ENCODE assay signal across 8 cellular contexts in the genomic region with DNA sequence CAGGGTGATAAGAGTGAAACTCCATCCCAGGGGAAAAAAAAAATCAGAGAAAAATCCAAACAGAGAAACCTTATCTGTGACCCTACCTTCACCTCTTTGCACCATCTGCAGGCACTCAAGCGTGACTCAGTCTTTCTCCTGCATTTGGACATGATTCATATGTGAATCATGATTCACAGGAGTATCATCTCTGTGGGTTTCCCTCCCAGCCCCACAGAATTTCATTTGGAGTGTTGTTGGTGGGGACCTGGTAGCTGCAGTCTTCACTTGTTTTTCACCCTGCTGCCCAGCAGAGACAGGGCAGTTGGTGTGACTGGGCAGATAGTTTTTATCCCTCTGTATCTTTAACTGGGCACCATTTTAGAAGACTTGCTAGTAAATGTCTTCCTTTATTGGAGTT.
A peak's percentile ranks its signal among the peaks of the same experiment; 100 is the strongest.
DNase-seq lines count a peak whose midpoint lies in the region; ATAC-seq lines count a peak whose summit lies in the region.

No MANE protein-coding gene starts in this region.

- peak; percentile 99 for ATAC-seq in stimulated activated naive CD8-positive, alpha-beta T cell treated with anti-CD3 and anti-CD28 coated beads, Interleukin-15, amount 100 ng/mL, for 72 hours
- no peak for ATAC-seq in GM21447 (IDR thresholded peaks at IDR 0.05; ENCODE audit: unreplicated experiment)
- no peak for ATAC-seq in HG03045 (IDR thresholded peaks at IDR 0.05; ENCODE audit: unreplicated experiment)

- peak; percentile 7 for DNase-seq in CD1c-positive myeloid dendritic cell (ENCODE audit: extremely low spot score)
- peak; percentile 80 for DNase-seq in MG63
- DNase-seq in activated T-cell treated with anti-CD3 and anti-CD28 coated beads, Interleukin-2, amount 50 U/mL, for 24 hours: peak; percentile 48
- peak; percentile 87 for DNase-seq in kidney glomerular epithelial cell (lab: John Stamatoyannopoulos, UW)
- peak; percentile 44 to 66 for DNase-seq in stimulated activated naive CD8-positive, alpha-beta T cell treated with anti-CD3 and anti-CD28 coated beads, Interleukin-15, amount 100 ng/mL, for 72 hours
- DNase-seq in NCI-H345 (lab: John Stamatoyannopoulos, UW): no peak

- H3K9me3 Mint-ChIP-seq in activated T-cell treated with anti-CD3 and anti-CD28 coated beads, Interleukin-2, amount 50 U/mL, for 24 hours: no peaks in the 10 kb centered on the region
- no peaks in the 10 kb centered on the region for H3K9me3 Mint-ChIP-seq in stimulated activated naive CD8-positive, alpha-beta T cell treated with anti-CD3 and anti-CD28 coated beads, Interleukin-15, amount 100 ng/mL, for 72 hours

- peak overlapping the region; percentile 83 for H3K27ac Mint-ChIP-seq in activated T-cell treated with anti-CD3 and anti-CD28 coated beads, Interleukin-2, amount 50 U/mL, for 24 hours
- no peak overlapping the region for H3K27ac Mint-ChIP-seq in stimulated activated naive CD8-positive, alpha-beta T cell treated with anti-CD3 and anti-CD28 coated beads, Interleukin-15, amount 100 ng/mL, for 72 hours

- H3K36me3 Mint-ChIP-seq in activated T-cell treated with anti-CD3 and anti-CD28 coated beads, Interleukin-2, amount 50 U/mL, for 24 hours (ENCODE audit: low read depth): peaks cover 82% of the 10 kb centered on the region

- peak overlapping the region; percentile 37 for H3K4me3 Mint-ChIP-seq in activated T-cell treated with anti-CD3 and anti-CD28 coated beads, Interleukin-2, amount 50 U/mL, for 24 hours
- H3K4me3 Mint-ChIP-seq in stimulated activated naive CD8-positive, alpha-beta T cell treated with anti-CD3 and anti-CD28 coated beads, Interleukin-15, amount 100 ng/mL, for 72 hours: peak overlapping the region; percentile 2 to 24

- no peaks in the 10 kb centered on the region for H3K9me3 ChIP-seq in MG63

- no peak overlapping the region for H3K4me3 ChIP-seq in MG63

- no peaks in the 10 kb centered on the region for H3K27me3 ChIP-seq in MG63

- peaks cover 30% of the 10 kb centered on the region for H3K4me1 Mint-ChIP-seq in activated T-cell treated with anti-CD3 and anti-CD28 coated beads, Interleukin-2, amount 50 U/mL, for 24 hours (ENCODE audit: low read depth)
- peaks cover 23% of the 10 kb centered on the region for H3K4me1 Mint-ChIP-seq in stimulated activated naive CD8-positive, alpha-beta T cell treated with anti-CD3 and anti-CD28 coated beads, Interleukin-15, amount 100 ng/mL, for 72 hours

- H3K27me3 Mint-ChIP-seq in activated T-cell treated with anti-CD3 and anti-CD28 coated beads, Interleukin-2, amount 50 U/mL, for 24 hours: no peaks in the 10 kb centered on the region
- H3K27me3 Mint-ChIP-seq in stimulated activated naive CD8-positive, alpha-beta T cell treated with anti-CD3 and anti-CD28 coated beads, Interleukin-15, amount 100 ng/mL, for 72 hours: no peaks in the 10 kb centered on the region

- H3K36me3 ChIP-seq in MG63: peaks cover 16% of the 10 kb centered on the region
